In the genomic region with DNA sequence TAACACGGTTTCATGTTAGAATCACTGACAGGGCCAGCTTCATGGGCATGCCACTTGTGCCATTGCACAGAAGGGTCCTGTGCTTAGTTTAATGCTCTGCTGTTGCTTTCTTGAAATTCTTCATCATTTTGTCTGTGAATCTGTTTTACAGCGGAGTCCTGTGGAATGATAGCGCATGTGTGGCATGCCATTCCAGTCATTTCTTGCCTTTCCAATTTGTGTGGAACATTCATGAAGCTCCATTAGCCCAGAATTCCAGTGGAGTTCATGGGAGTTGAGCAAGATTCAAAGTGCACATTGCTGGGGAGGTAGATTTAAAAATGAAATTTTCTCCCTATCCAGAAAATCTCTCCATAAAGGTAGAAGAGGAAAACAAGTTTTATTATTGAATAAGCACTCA, we compare ENCODE assay signal across 2 cellular contexts.
TF ChIP-seq lines count a peak whose summit lies in the region.

No MANE protein-coding gene starts in this region.

TF ChIP-seq in GM23338, 12 proteins besides CTCF, POLR2A, EP300 and RAD21 (continues in another document):
- TF ChIP-seq ZNF331 (CRISPR knock-in tag; IDR thresholded peaks at IDR 0.05; ENCODE audit: low read depth) = no peak
- TF ChIP-seq EZH2 (IDR thresholded peaks at IDR 0.05; ENCODE audit: low read depth, unreplicated experiment) = no peak
- no peak for TF ChIP-seq POLR2AphosphoS5 (IDR thresholded peaks at IDR 0.05; ENCODE audit: low read depth)
- TF ChIP-seq, protein P1, sequence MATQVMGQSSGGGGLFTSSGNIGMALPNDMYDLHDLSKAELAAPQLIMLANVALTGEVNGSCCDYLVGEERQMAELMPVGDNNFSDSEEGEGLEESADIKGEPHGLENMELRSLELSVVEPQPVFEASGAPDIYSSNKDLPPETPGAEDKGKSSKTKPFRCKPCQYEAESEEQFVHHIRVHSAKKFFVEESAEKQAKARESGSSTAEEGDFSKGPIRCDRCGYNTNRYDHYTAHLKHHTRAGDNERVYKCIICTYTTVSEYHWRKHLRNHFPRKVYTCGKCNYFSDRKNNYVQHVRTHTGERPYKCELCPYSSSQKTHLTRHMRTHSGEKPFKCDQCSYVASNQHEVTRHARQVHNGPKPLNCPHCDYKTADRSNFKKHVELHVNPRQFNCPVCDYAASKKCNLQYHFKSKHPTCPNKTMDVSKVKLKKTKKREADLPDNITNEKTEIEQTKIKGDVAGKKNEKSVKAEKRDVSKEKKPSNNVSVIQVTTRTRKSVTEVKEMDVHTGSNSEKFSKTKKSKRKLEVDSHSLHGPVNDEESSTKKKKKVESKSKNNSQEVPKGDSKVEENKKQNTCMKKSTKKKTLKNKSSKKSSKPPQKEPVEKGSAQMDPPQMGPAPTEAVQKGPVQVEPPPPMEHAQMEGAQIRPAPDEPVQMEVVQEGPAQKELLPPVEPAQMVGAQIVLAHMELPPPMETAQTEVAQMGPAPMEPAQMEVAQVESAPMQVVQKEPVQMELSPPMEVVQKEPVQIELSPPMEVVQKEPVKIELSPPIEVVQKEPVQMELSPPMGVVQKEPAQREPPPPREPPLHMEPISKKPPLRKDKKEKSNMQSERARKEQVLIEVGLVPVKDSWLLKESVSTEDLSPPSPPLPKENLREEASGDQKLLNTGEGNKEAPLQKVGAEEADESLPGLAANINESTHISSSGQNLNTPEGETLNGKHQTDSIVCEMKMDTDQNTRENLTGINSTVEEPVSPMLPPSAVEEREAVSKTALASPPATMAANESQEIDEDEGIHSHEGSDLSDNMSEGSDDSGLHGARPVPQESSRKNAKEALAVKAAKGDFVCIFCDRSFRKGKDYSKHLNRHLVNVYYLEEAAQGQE (IDR thresholded peaks at IDR 0.05; ENCODE audit: unreplicated experiment) = no peak
- TF ChIP-seq CREB1 (CRISPR knock-in tag; IDR thresholded peaks at IDR 0.05; ENCODE audit: low read depth) = no peak
- no peak for TF ChIP-seq NANOG (IDR thresholded peaks at IDR 0.05; ENCODE audit: borderline replicate concordance)
- no peak for TF ChIP-seq ZNF114 (CRISPR knock-in tag; IDR thresholded peaks at IDR 0.05)
- no peak for TF ChIP-seq ETS1 (IDR thresholded peaks at IDR 0.05)
- TF ChIP-seq STAT1 (IDR thresholded peaks at IDR 0.05; ENCODE audit: unreplicated experiment) = no peak
- no peak for TF ChIP-seq EZH2phosphoT487 (IDR thresholded peaks at IDR 0.05; ENCODE audit: unreplicated experiment)
- no peak for TF ChIP-seq JUNB (IDR thresholded peaks at IDR 0.05; ENCODE audit: unreplicated experiment)

TF ChIP-seq in H1, 55 proteins besides CTCF, POLR2A, EP300 and RAD21:
- TF ChIP-seq PHF8 (conservative IDR thresholded peaks at IDR 0.05; ENCODE audit: low read depth, low read length) (no peak), NANOG (IDR thresholded peaks at IDR 0.05; ENCODE audit: insufficient read depth, low read depth, low read length, poor library complexity, severe bottlenecking) (no peak), RBBP5 (IDR thresholded peaks at IDR 0.05; ENCODE audit: borderline replicate concordance, low read depth, low read length) (no peak), KDM1A (IDR thresholded peaks at IDR 0.05; ENCODE audit: borderline replicate concordance, low read length) (no peak), SP4 (IDR thresholded peaks at IDR 0.05; ENCODE audit: low read length) (no peak), TCF12 (IDR thresholded peaks at IDR 0.05; ENCODE audit: low read depth, low read length) (no peak), CBX8 (IDR thresholded peaks at IDR 0.05; ENCODE audit: borderline replicate concordance, low read depth, low read length) (no peak), RXRA (IDR thresholded peaks at IDR 0.05; ENCODE audit: insufficient read depth, low read depth, low read length) (no peak), POLR2AphosphoS5 (IDR thresholded peaks at IDR 0.05; ENCODE audit: low read depth, low read length) (no peak), ZNF274 (IDR thresholded peaks at IDR 0.05; ENCODE audit: borderline replicate concordance, extremely low read depth, low read length) (no peak), NRF1 (IDR thresholded peaks at IDR 0.05; ENCODE audit: low read depth, low read length) (no peak), CHD1 (IDR thresholded peaks at IDR 0.05; ENCODE audit: low read depth, low read length) (no peak), RFX5 (IDR thresholded peaks at IDR 0.05; ENCODE audit: borderline replicate concordance, low read depth, low read length) (no peak)
- TF ChIP-seq, protein P2, sequence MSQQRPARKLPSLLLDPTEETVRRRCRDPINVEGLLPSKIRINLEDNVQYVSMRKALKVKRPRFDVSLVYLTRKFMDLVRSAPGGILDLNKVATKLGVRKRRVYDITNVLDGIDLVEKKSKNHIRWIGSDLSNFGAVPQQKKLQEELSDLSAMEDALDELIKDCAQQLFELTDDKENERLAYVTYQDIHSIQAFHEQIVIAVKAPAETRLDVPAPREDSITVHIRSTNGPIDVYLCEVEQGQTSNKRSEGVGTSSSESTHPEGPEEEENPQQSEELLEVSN (IDR thresholded peaks at IDR 0.05) = no peak
